Comparison of ENCODE assay signal across 11 cellular contexts in the genomic region with DNA sequence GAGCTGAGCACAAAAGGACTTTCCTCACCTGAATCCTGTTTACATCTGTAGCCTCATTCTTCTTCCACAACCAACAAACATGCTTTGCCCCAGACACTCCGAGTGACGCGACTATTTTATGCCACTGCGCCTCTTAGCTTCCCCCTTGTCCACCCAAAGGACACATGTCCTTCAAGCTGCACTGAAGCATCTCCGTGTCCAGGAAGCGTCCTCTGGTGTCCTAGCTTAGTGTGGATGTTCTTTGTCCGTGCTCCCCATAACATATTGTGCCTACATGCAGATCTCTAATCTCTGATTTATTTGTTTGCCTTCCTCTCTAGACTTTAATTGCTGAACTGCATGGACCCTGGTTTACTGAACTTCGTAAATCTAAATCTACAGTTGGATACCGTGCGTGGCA.
"Had no signal": no experiment of that assay in that cellular context is flagged by ENCODE, and none has a peak within 500 bp of the region (broad histone marks: within the 10 kb centered on the region; RNA-seq: fewer than 3 reads in every experiment).

No MANE protein-coding gene starts in this region.

- H3K4me1 ChIP-seq: tibial artery, uterus had no signal

- H3K36me3 ChIP-seq: tibial artery, uterus had no signal

- H3K27me3 ChIP-seq: tibial artery, uterus had no signal

- H3K27ac ChIP-seq: tibial artery, uterus had no signal

- H3K4me2 ChIP-seq: smooth muscle cell had no signal

- DNase-seq: activated CD4-positive, alpha-beta T cell treated with anti-CD3 and anti-CD28 coated beads, Interleukin-2, amount 50 U/mL, for 4 hours; activated CD4-positive, CD25-positive, alpha-beta regulatory T cell; activated gamma-delta T cell; activated T-cell treated with anti-CD3 and anti-CD28 coated beads, Interleukin-2, amount 50 U/mL, for 48 hours; amygdala; cerebellar nuclear complex; erythroblast; hippocampal formation; tibial artery; uterus had no signal

- H3K4me3 ChIP-seq: smooth muscle cell, tibial artery, uterus had no signal

- H3K9me3 ChIP-seq: tibial artery, uterus had no signal
